In genomic region chr14:88605594-88605993, GRCh38 we compare ENCODE assay signal across 1 cellular context.
TF ChIP-seq lines count a peak whose summit lies in the region.

No MANE protein-coding gene starts in this region.

TF ChIP-seq in GM23338, 12 proteins besides CTCF, POLR2A, EP300 and RAD21 (continued from another document):
- TF ChIP-seq, protein P1, sequence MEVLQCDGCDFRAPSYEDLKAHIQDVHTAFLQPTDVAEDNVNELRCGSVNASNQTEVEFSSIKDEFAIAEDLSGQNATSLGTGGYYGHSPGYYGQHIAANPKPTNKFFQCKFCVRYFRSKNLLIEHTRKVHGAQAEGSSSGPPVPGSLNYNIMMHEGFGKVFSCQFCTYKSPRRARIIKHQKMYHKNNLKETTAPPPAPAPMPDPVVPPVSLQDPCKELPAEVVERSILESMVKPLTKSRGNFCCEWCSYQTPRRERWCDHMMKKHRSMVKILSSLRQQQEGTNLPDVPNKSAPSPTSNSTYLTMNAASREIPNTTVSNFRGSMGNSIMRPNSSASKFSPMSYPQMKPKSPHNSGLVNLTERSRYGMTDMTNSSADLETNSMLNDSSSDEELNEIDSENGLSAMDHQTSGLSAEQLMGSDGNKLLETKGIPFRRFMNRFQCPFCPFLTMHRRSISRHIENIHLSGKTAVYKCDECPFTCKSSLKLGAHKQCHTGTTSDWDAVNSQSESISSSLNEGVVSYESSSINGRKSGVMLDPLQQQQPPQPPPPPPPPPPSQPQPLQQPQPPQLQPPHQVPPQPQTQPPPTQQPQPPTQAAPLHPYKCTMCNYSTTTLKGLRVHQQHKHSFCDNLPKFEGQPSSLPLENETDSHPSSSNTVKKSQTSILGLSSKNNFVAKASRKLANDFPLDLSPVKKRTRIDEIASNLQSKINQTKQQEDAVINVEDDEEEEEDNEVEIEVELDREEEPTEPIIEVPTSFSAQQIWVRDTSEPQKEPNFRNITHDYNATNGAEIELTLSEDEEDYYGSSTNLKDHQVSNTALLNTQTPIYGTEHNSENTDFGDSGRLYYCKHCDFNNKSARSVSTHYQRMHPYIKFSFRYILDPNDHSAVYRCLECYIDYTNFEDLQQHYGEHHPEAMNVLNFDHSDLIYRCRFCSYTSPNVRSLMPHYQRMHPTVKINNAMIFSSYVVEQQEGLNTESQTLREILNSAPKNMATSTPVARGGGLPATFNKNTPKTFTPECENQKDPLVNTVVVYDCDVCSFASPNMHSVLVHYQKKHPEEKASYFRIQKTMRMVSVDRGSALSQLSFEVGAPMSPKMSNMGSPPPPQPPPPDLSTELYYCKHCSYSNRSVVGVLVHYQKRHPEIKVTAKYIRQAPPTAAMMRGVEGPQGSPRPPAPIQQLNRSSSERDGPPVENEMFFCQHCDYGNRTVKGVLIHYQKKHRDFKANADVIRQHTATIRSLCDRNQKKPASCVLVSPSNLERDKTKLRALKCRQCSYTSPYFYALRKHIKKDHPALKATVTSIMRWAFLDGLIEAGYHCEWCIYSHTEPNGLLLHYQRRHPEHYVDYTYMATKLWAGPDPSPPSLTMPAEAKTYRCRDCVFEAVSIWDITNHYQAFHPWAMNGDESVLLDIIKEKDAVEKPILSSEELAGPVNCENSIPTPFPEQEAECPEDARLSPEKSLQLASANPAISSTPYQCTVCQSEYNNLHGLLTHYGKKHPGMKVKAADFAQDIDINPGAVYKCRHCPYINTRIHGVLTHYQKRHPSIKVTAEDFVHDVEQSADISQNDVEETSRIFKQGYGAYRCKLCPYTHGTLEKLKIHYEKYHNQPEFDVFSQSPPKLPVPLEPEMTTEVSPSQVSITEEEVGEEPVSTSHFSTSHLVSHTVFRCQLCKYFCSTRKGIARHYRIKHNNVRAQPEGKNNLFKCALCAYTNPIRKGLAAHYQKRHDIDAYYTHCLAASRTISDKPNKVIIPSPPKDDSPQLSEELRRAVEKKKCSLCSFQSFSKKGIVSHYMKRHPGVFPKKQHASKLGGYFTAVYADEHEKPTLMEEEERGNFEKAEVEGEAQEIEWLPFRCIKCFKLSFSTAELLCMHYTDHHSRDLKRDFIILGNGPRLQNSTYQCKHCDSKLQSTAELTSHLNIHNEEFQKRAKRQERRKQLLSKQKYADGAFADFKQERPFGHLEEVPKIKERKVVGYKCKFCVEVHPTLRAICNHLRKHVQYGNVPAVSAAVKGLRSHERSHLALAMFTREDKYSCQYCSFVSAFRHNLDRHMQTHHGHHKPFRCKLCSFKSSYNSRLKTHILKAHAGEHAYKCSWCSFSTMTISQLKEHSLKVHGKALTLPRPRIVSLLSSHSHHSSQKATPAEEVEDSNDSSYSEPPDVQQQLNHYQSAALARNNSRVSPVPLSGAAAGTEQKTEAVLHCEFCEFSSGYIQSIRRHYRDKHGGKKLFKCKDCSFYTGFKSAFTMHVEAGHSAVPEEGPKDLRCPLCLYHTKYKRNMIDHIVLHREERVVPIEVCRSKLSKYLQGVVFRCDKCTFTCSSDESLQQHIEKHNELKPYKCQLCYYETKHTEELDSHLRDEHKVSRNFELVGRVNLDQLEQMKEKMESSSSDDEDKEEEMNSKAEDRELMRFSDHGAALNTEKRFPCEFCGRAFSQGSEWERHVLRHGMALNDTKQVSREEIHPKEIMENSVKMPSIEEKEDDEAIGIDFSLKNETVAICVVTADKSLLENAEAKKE (CRISPR knock-in tag; IDR thresholded peaks at IDR 0.05), result no peak
- TF ChIP-seq, protein P2, sequence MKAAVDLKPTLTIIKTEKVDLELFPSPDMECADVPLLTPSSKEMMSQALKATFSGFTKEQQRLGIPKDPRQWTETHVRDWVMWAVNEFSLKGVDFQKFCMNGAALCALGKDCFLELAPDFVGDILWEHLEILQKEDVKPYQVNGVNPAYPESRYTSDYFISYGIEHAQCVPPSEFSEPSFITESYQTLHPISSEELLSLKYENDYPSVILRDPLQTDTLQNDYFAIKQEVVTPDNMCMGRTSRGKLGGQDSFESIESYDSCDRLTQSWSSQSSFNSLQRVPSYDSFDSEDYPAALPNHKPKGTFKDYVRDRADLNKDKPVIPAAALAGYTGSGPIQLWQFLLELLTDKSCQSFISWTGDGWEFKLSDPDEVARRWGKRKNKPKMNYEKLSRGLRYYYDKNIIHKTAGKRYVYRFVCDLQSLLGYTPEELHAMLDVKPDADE (IDR thresholded peaks at IDR 0.05), result no peak
- TF ChIP-seq NANOG (IDR thresholded peaks at IDR 0.05; ENCODE audit: borderline replicate concordance) (no peak), CREB1 (CRISPR knock-in tag; IDR thresholded peaks at IDR 0.05; ENCODE audit: low read depth) (no peak)
